In the genomic region with DNA sequence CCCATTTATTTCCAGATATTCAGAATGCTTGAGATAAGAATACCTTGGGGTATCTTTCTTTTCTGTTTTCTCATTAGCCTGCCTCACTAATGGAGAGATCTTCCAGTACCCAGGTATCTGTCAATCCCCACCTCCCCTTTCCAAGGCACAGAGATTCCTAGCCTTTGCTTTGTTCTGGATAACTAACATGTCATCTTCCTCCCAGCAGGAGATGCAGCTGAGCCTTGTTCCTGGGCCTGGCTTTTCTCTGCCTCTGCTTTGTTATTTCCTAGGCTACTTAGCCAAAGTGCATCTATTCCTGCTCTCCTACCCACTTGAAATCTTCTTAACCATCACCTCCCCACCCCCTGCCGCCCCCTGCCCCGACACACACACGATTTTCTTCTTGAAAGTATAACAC, we compare ENCODE assay signal across 18 cellular contexts.
"Had no signal": no experiment of that assay in that cellular context is flagged by ENCODE, and none has a peak within 500 bp of the region (broad histone marks: within the 10 kb centered on the region; RNA-seq: fewer than 3 reads in every experiment).

No MANE protein-coding gene starts in this region.

- H3K27me3 ChIP-seq: body of pancreas, left lung, pancreas, suprapubic skin, upper lobe of left lung had no signal

- H3K4me3 Mint-ChIP-seq: activated CD8-positive, alpha-beta memory T cell treated with anti-CD3 and anti-CD28 coated beads, Interleukin-2, amount 10 ng/mL, durations not matched to agents 7 days and 5 days; activated naive CD4-positive, alpha-beta T cell treated with anti-CD3 and anti-CD28 coated beads, Interleukin-2, amount 50 U/mL, for 24 hours; activated T-cell treated with anti-CD3 and anti-CD28 coated beads, Interleukin-2, amount 50 U/mL, for 24 hours; nephron progenitor cell had no signal

- H3K36me3 Mint-ChIP-seq: activated CD8-positive, alpha-beta memory T cell treated with anti-CD3 and anti-CD28 coated beads, Interleukin-2, amount 10 ng/mL, durations not matched to agents 7 days and 5 days; activated naive CD4-positive, alpha-beta T cell treated with anti-CD3 and anti-CD28 coated beads, Interleukin-2, amount 50 U/mL, for 24 hours had no signal

- H3K36me3 ChIP-seq: left lung, pancreas, suprapubic skin, upper lobe of left lung had no signal

- H3K9me3 Mint-ChIP-seq: nephron progenitor cell had no signal

- H3K4me1 ChIP-seq: body of pancreas, left lung, pancreas, suprapubic skin, upper lobe of left lung had no signal

- H3K27me3 Mint-ChIP-seq: activated CD8-positive, alpha-beta memory T cell treated with anti-CD3 and anti-CD28 coated beads, Interleukin-2, amount 10 ng/mL, durations not matched to agents 7 days and 5 days; activated naive CD4-positive, alpha-beta T cell treated with anti-CD3 and anti-CD28 coated beads, Interleukin-2, amount 50 U/mL, for 24 hours; activated T-cell treated with anti-CD3 and anti-CD28 coated beads, Interleukin-2, amount 50 U/mL, for 24 hours had no signal

- H3K27ac ChIP-seq: body of pancreas, left lung, pancreas, suprapubic skin, upper lobe of left lung had no signal

- H3K4me1 Mint-ChIP-seq: activated CD8-positive, alpha-beta memory T cell treated with anti-CD3 and anti-CD28 coated beads, Interleukin-2, amount 10 ng/mL, durations not matched to agents 7 days and 5 days; activated naive CD4-positive, alpha-beta T cell treated with anti-CD3 and anti-CD28 coated beads, Interleukin-2, amount 50 U/mL, for 24 hours; nephron progenitor cell had no signal

- H3K27ac Mint-ChIP-seq: activated CD8-positive, alpha-beta memory T cell treated with anti-CD3 and anti-CD28 coated beads, Interleukin-2, amount 10 ng/mL, durations not matched to agents 7 days and 5 days; activated naive CD4-positive, alpha-beta T cell treated with anti-CD3 and anti-CD28 coated beads, Interleukin-2, amount 50 U/mL, for 24 hours; activated T-cell treated with anti-CD3 and anti-CD28 coated beads, Interleukin-2, amount 50 U/mL, for 24 hours; nephron progenitor cell had no signal

- H3K4me3 ChIP-seq: body of pancreas, left lung, pancreas, suprapubic skin, upper lobe of left lung had no signal

- DNase-seq: activated CD4-positive, alpha-beta T cell treated with anti-CD3 and anti-CD28 coated beads for 1 hour; activated CD4-positive, alpha-beta T cell treated with anti-CD3 and anti-CD28 coated beads, Interleukin-2, amount 50 U/mL, for 48 hours; activated CD8-positive, alpha-beta memory T cell treated with anti-CD3 and anti-CD28 coated beads, Interleukin-2, amount 10 ng/mL, durations not matched to agents 7 days and 5 days; activated effector memory CD4-positive, alpha-beta T cell treated with Interleukin-2 at 50 U/mL for 16 hours; activated T-cell treated with anti-CD3 and anti-CD28 coated beads, Interleukin-2, amount 50 U/mL, for 24 hours; body of pancreas; hypothalamus; islet precursor cell; left lung; nephron progenitor cell; pancreas; stimulated activated CD4-positive, alpha-beta T cell treated with anti-CD3 and anti-CD28 coated beads, Interleukin-12 subunit alpha, Interleukin-12 subunit beta, amount 100 ng/mL, for 4 hours; stimulated activated CD4-positive, alpha-beta T cell treated with anti-CD3 and anti-CD28 coated beads, Interleukin-4, amount 100 ng/mL, for 1 hour; stimulated activated CD8-positive, alpha-beta memory T cell treated with anti-CD3 and anti-CD28 coated beads, Interleukin-4, amount 100 ng/mL, for 48 hours; stimulated activated naive CD8-positive, alpha-beta T cell treated with anti-CD3 and anti-CD28 coated beads, Interleukin-15, Interleukin-2, amounts not matched to agents 100 U/mL and 50 U/mL, for 24 hours; upper lobe of left lung had no signal

- ATAC-seq: activated CD8-positive, alpha-beta memory T cell treated with anti-CD3 and anti-CD28 coated beads, Interleukin-2, amount 10 ng/mL, durations not matched to agents 7 days and 5 days; body of pancreas; left lung; pancreas; stimulated activated naive CD8-positive, alpha-beta T cell treated with anti-CD3 and anti-CD28 coated beads, Interleukin-15, Interleukin-2, amounts not matched to agents 100 U/mL and 50 U/mL, for 24 hours had no signal
